Comparison of ENCODE assay signal across 1 cellular context in the genomic region with DNA sequence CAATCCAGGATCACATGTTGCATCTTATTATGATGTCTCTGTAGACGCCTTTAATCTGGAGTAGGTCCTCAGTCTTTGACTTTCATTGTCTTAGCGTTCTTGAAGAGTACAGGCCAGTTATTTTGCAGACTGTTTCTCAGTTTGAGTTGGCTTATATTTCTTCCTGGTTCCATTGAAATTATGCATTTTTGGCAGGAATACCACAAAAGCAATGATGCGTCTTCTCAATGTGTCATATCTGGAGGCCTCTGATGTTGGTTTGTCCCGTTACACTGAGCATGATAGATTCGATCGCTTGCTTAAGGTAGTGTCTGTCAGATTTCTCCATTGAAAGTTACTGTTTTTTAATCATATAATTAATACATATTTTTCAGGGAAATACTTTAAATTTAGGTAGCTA.
TF ChIP-seq lines count a peak whose summit lies in the region.

No MANE protein-coding gene starts in this region.

TF ChIP-seq in HepG2, 621 proteins besides CTCF, POLR2A, EP300 and RAD21 (continued from another document):
- TF ChIP-seq MED8 (CRISPR knock-in tag; IDR thresholded peaks at IDR 0.05; ENCODE audit: insufficient replicate concordance) (no peak), TCF7 (IDR thresholded peaks at IDR 0.05; ENCODE audit: low read depth) (no peak), ZSCAN21 (CRISPR knock-in tag; IDR thresholded peaks at IDR 0.05; ENCODE audit: borderline replicate concordance) (no peak)
TF ChIP-seq in HepG2: peak in this region for 0.
